In the genomic region with DNA sequence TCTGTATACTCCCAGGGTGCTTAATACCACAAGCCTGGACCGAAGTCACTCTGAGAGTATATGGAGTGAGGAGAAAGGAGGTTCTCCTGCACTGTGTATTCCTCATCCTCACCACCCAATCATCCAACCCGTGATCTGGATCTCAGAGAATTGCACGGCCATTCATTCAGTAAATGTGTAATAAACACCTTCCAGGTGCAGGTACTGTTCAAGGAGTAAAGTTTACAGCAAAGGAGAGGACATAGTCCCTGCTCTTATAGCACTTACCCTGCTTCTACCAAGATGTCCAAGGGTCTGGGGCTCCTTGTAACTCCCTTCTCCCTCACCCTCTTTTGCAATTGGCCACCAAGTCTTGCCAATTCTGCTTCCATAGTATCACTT, we compare ENCODE assay signal across 20 cellular contexts.
A peak's percentile ranks its signal among the peaks of the same experiment; 100 is the strongest.
DNase-seq lines count a peak whose midpoint lies in the region; ATAC-seq, FAIRE-seq and TF ChIP-seq lines count a peak whose summit lies in the region.
"Had no signal": no experiment of that assay in that cellular context is flagged by ENCODE, and none has a peak within 500 bp of the region (broad histone marks: within the 10 kb centered on the region; RNA-seq: fewer than 3 reads in every experiment).

No MANE protein-coding gene starts in this region.

- ATAC-seq in activated CD8-positive, alpha-beta memory T cell treated with anti-CD3 and anti-CD28 coated beads, Interleukin-2, amount 10 ng/mL, durations not matched to agents 7 days and 5 days, result no peak
- ATAC-seq in activated CD8-positive, alpha-beta T cell treated with anti-CD3 and anti-CD28 coated beads, Interleukin-2, amount 10 ng/mL, durations not matched to agents 7 days and 5 days, result no peak
- ATAC-seq: Panc1 had no signal

- H3K4me3 ChIP-seq in keratinocyte (ENCODE audit: control insufficient read depth in 2 of 3, extremely low read depth in 1 of 3, insufficient read depth in 2 of 3, low read depth in 1 of 3, low read length in 3 of 3) (no peak overlapping the region), stomach (no peak overlapping the region)
- H3K4me3 ChIP-seq: lung, vagina had no signal

- no peak overlapping the region for H3K4me3 Mint-ChIP-seq in activated CD8-positive, alpha-beta memory T cell treated with anti-CD3 and anti-CD28 coated beads, Interleukin-2, amount 10 ng/mL, durations not matched to agents 7 days and 5 days
- peak overlapping the region; percentile 20 for H3K4me3 Mint-ChIP-seq in activated CD8-positive, alpha-beta T cell treated with anti-CD3 and anti-CD28 coated beads, Interleukin-2, amount 10 ng/mL, durations not matched to agents 7 days and 5 days

- no peaks in the 10 kb centered on the region for H3K27me3 ChIP-seq in keratinocyte (ENCODE audit: control insufficient read depth, extremely low read depth, insufficient read depth, low read length)
- H3K27me3 ChIP-seq in stomach, result no peaks in the 10 kb centered on the region
- H3K27me3 ChIP-seq: vagina had no signal

- peak overlapping the region; percentile 86 for H3K27ac Mint-ChIP-seq in activated CD8-positive, alpha-beta memory T cell treated with anti-CD3 and anti-CD28 coated beads, Interleukin-2, amount 10 ng/mL, durations not matched to agents 7 days and 5 days
- H3K27ac Mint-ChIP-seq in activated CD8-positive, alpha-beta T cell treated with anti-CD3 and anti-CD28 coated beads, Interleukin-2, amount 10 ng/mL, durations not matched to agents 7 days and 5 days, result peak overlapping the region; percentile 83

- no peaks in the 10 kb centered on the region for H3K27me3 Mint-ChIP-seq in activated CD8-positive, alpha-beta memory T cell treated with anti-CD3 and anti-CD28 coated beads, Interleukin-2, amount 10 ng/mL, durations not matched to agents 7 days and 5 days
- no peaks in the 10 kb centered on the region for H3K27me3 Mint-ChIP-seq in activated CD8-positive, alpha-beta T cell treated with anti-CD3 and anti-CD28 coated beads, Interleukin-2, amount 10 ng/mL, durations not matched to agents 7 days and 5 days (ENCODE audit: low read depth)

- CTCF ChIA-PET in activated CD8-positive, alpha-beta memory T cell treated with anti-CD3 and anti-CD28 coated beads, Interleukin-2, amount 10 ng/mL, durations not matched to agents 7 days and 5 days (lab: Charles Lee), result interaction anchor here (0.7 to 1.3 kb wide), 2 partner anchors 10 to 14 kb away, joined by 3 to 5 read pairs; no protein-coding TSS in a partner anchor
- CTCF ChIA-PET in activated CD8-positive, alpha-beta T cell treated with anti-CD3 and anti-CD28 coated beads, Interleukin-2, amount 10 ng/mL, durations not matched to agents 7 days and 5 days (lab: Charles Lee), result no interaction called here

- no peak for FAIRE-seq in keratinocyte (lab: Jason Lieb, UNC)
- FAIRE-seq: astrocyte, GM18507 had no signal

- no peak for TF ChIP-seq POLR2A in stomach (IDR thresholded peaks at IDR 0.05)

- no peak for TF ChIP-seq EP300 in stomach (IDR thresholded peaks at IDR 0.05)

- H3K4me1 Mint-ChIP-seq in activated CD8-positive, alpha-beta memory T cell treated with anti-CD3 and anti-CD28 coated beads, Interleukin-2, amount 10 ng/mL, durations not matched to agents 7 days and 5 days, result peaks cover 44% of the 10 kb centered on the region
- H3K4me1 Mint-ChIP-seq in activated CD8-positive, alpha-beta T cell treated with anti-CD3 and anti-CD28 coated beads, Interleukin-2, amount 10 ng/mL, durations not matched to agents 7 days and 5 days (ENCODE audit: low read depth), result peaks cover 34% of the 10 kb centered on the region

- TF ChIP-seq CTCF in keratinocyte (optimal IDR thresholded peaks at IDR 0.05 in 1 of 3, IDR thresholded peaks at IDR 0.05 in 1 of 3, conservative IDR thresholded peaks at IDR 0.05 in 1 of 3; ENCODE audit: extremely low read depth in 1 of 3, insufficient read depth in 2 of 3, low read length in 3 of 3) (no peak), stomach (IDR thresholded peaks at IDR 0.05) (no peak)

- H3K4me1 ChIP-seq in keratinocyte (ENCODE audit: control insufficient read depth, extremely low read depth, insufficient read depth, low read length) (peaks cover 35% of the 10 kb centered on the region), stomach (peaks cover 9 to 44% (median 27%) of the 10 kb centered on the region in 4 donors)

- no peaks in the 10 kb centered on the region for H4K20me1 ChIP-seq in keratinocyte (ENCODE audit: control insufficient read depth, extremely low read depth, insufficient read depth, low read length)

- dilution Hi-C loops in keratinocyte (cut with MboI; ENCODE audit: extremely low pct_ligation_motif_present, low sequenced_read_pairs), result no loop called here

- no peaks in the 10 kb centered on the region for H3K9me3 ChIP-seq in keratinocyte (ENCODE audit: control insufficient read depth, low read depth, low read length)
- no peaks in the 10 kb centered on the region for H3K9me3 ChIP-seq in stomach
- H3K9me3 ChIP-seq: vagina had no signal

- H2AFZ ChIP-seq in keratinocyte (ENCODE audit: control insufficient read depth, low read length), result no peak overlapping the region

- POLR2A ChIA-PET in activated CD8-positive, alpha-beta T cell treated with anti-CD3 and anti-CD28 coated beads, Interleukin-2, amount 10 ng/mL, durations not matched to agents 7 days and 5 days (lab: Charles Lee), result interaction anchor here (0.7 to 3.3 kb wide), 4 partner anchors 65 to 836 kb away, joined by 3 to 14 read pairs (median 4); partner anchors contain the start of gene JUN

- H3K36me3 ChIP-seq in keratinocyte (ENCODE audit: control insufficient read depth in 2 of 2, extremely low read depth in 1 of 2, insufficient read depth in 2 of 2, low read length in 2 of 2) (no peaks in the 10 kb centered on the region), stomach (no peaks in the 10 kb centered on the region)
- H3K36me3 ChIP-seq: vagina had no signal

- H3K9ac ChIP-seq in keratinocyte (ENCODE audit: control insufficient read depth, extremely low read depth, insufficient read depth, low read length), result peak overlapping the region; percentile 5

- H3K36me3 Mint-ChIP-seq in activated CD8-positive, alpha-beta memory T cell treated with anti-CD3 and anti-CD28 coated beads, Interleukin-2, amount 10 ng/mL, durations not matched to agents 7 days and 5 days, result peaks cover 4% of the 10 kb centered on the region
- no peaks in the 10 kb centered on the region for H3K36me3 Mint-ChIP-seq in activated CD8-positive, alpha-beta T cell treated with anti-CD3 and anti-CD28 coated beads, Interleukin-2, amount 10 ng/mL, durations not matched to agents 7 days and 5 days (ENCODE audit: low read depth)
- H3K36me3 Mint-ChIP-seq: CD4-positive, CD25-positive, alpha-beta regulatory T cell had no signal

- no peaks in the 10 kb centered on the region for H3K79me2 ChIP-seq in keratinocyte (ENCODE audit: control insufficient read depth, insufficient read depth, low read length)

- no peaks in the 10 kb centered on the region for H3K9me1 ChIP-seq in keratinocyte (ENCODE audit: control insufficient read depth, extremely low read depth, insufficient read depth, low read length)

- H3K27ac ChIP-seq in keratinocyte (ENCODE audit: control insufficient read depth, insufficient read depth, low read length) (peak overlapping the region; percentile 60), stomach (peak overlapping the region in 4 of 5 donors; percentile 48 to 85 (median 58))
- H3K27ac ChIP-seq: HL-60 had no signal

- no peak for DNase-seq in activated CD8-positive, alpha-beta memory T cell treated with anti-CD3 and anti-CD28 coated beads, Interleukin-2, amount 10 ng/mL, durations not matched to agents 7 days and 5 days
- no peak for DNase-seq in activated CD8-positive, alpha-beta memory T cell treated with anti-CD3 and anti-CD28 coated beads, Interleukin-2, amount 50 U/mL, for 48 hours
- DNase-seq in activated CD8-positive, alpha-beta T cell treated with anti-CD3 and anti-CD28 coated beads, Interleukin-2, amount 10 ng/mL, durations not matched to agents 7 days and 5 days, result no peak
- DNase-seq in keratinocyte (ENCODE audit: low read depth, low spot score) (no peak), stomach (no peak), C1 segment of cervical spinal cord (lab: John Stamatoyannopoulos, UW) (no peak), midbrain (lab: John Stamatoyannopoulos, UW) (no peak), HuH-7.5 (ENCODE audit: low spot score) (no peak)
- DNase-seq: glutamatergic neuron; KBM-7; NCI-H1105 treated with DMSO at 0.1 percent for 48 hours; NCI-H82; stimulated activated naive CD4-positive, alpha-beta T cell treated with Interleukin-2 at 50 U/mL for 16 hours had no signal

- WGBS in stomach, 5 donors, result 92 to 100% (median 96%) methylated on average over 3 of the region's 3 CpGs

- intact Hi-C loops in stomach (cut with DNase I; ENCODE audit: low total_unique reads), result no loop called here

- peaks cover 4% of the 10 kb centered on the region for H3K9me3 Mint-ChIP-seq in activated CD8-positive, alpha-beta memory T cell treated with anti-CD3 and anti-CD28 coated beads, Interleukin-2, amount 10 ng/mL, durations not matched to agents 7 days and 5 days (ENCODE audit: low read depth)
- H3K9me3 Mint-ChIP-seq in activated CD8-positive, alpha-beta T cell treated with anti-CD3 and anti-CD28 coated beads, Interleukin-2, amount 10 ng/mL, durations not matched to agents 7 days and 5 days (ENCODE audit: insufficient read depth), result no peaks in the 10 kb centered on the region

- peak overlapping the region; percentile 17 for H3K4me2 ChIP-seq in keratinocyte (ENCODE audit: control insufficient read depth, extremely low read depth, insufficient read depth, low read depth, low read length)
